ENCODE assay signal across 1 cellular context in the genomic region with DNA sequence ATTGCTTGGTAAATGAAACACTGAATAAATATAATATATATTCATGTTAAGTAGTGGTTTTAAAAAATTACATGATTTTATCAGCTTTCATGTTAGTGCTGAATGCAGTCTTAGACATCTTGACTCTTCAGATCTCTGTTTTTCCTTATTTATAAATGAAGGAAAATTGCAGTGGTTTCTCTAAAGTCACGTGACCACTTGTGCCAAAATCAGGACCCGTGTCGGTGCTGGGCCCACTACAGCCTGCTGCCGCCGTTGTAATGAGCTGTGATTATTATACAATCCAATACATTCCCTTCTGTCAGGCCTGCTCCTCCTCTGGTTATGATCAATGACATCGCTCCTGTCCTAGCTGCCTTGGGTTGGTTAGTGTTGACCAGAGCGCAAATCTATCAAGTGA.
TF ChIP-seq lines count a peak whose summit lies in the region.

No MANE protein-coding gene starts in this region.

TF ChIP-seq in GM23338, 12 proteins besides CTCF, POLR2A, EP300 and RAD21 (continued from another document):
- TF ChIP-seq, protein P1, sequence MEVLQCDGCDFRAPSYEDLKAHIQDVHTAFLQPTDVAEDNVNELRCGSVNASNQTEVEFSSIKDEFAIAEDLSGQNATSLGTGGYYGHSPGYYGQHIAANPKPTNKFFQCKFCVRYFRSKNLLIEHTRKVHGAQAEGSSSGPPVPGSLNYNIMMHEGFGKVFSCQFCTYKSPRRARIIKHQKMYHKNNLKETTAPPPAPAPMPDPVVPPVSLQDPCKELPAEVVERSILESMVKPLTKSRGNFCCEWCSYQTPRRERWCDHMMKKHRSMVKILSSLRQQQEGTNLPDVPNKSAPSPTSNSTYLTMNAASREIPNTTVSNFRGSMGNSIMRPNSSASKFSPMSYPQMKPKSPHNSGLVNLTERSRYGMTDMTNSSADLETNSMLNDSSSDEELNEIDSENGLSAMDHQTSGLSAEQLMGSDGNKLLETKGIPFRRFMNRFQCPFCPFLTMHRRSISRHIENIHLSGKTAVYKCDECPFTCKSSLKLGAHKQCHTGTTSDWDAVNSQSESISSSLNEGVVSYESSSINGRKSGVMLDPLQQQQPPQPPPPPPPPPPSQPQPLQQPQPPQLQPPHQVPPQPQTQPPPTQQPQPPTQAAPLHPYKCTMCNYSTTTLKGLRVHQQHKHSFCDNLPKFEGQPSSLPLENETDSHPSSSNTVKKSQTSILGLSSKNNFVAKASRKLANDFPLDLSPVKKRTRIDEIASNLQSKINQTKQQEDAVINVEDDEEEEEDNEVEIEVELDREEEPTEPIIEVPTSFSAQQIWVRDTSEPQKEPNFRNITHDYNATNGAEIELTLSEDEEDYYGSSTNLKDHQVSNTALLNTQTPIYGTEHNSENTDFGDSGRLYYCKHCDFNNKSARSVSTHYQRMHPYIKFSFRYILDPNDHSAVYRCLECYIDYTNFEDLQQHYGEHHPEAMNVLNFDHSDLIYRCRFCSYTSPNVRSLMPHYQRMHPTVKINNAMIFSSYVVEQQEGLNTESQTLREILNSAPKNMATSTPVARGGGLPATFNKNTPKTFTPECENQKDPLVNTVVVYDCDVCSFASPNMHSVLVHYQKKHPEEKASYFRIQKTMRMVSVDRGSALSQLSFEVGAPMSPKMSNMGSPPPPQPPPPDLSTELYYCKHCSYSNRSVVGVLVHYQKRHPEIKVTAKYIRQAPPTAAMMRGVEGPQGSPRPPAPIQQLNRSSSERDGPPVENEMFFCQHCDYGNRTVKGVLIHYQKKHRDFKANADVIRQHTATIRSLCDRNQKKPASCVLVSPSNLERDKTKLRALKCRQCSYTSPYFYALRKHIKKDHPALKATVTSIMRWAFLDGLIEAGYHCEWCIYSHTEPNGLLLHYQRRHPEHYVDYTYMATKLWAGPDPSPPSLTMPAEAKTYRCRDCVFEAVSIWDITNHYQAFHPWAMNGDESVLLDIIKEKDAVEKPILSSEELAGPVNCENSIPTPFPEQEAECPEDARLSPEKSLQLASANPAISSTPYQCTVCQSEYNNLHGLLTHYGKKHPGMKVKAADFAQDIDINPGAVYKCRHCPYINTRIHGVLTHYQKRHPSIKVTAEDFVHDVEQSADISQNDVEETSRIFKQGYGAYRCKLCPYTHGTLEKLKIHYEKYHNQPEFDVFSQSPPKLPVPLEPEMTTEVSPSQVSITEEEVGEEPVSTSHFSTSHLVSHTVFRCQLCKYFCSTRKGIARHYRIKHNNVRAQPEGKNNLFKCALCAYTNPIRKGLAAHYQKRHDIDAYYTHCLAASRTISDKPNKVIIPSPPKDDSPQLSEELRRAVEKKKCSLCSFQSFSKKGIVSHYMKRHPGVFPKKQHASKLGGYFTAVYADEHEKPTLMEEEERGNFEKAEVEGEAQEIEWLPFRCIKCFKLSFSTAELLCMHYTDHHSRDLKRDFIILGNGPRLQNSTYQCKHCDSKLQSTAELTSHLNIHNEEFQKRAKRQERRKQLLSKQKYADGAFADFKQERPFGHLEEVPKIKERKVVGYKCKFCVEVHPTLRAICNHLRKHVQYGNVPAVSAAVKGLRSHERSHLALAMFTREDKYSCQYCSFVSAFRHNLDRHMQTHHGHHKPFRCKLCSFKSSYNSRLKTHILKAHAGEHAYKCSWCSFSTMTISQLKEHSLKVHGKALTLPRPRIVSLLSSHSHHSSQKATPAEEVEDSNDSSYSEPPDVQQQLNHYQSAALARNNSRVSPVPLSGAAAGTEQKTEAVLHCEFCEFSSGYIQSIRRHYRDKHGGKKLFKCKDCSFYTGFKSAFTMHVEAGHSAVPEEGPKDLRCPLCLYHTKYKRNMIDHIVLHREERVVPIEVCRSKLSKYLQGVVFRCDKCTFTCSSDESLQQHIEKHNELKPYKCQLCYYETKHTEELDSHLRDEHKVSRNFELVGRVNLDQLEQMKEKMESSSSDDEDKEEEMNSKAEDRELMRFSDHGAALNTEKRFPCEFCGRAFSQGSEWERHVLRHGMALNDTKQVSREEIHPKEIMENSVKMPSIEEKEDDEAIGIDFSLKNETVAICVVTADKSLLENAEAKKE (CRISPR knock-in tag; IDR thresholded peaks at IDR 0.05), result no peak
